8 cellular contexts compared by ENCODE assay signal in the genomic region with DNA sequence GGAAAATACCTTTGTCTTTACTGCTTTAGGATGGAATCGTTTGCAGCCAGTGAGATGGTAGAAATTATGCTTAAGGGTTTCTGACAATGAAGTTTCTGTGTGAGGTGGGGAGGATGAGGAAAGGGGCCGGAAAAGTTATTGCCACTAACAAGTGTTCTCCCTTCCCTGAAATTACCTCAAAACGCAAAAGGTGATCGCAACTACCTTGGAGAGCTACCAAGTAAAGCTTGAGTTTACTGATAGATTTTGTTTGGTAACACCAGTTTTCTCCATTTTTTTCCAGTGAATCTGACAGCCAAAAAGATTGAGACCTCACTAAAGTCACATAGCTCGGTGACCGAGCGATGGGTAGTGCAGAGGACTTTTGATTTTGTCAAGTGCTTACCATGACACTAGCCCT. TPM values are rescaled to one million over a fixed set of nuclear protein-coding genes. Genes with fewer than 3 reads are reported as not detected.
DNase-seq lines count a peak whose midpoint lies in the region; ATAC-seq and TF ChIP-seq lines count a peak whose summit lies in the region.

No MANE protein-coding gene starts in this region.

- H3K9ac ChIP-seq in SU-DHL-6 (ENCODE audit: low read length), result peak overlapping the region; percentile 98

- H3F3A ChIP-seq in SU-DHL-6 (ENCODE audit: insufficient read depth), result peaks cover 10% of the 10 kb centered on the region

- peak overlapping the region; percentile 93 for H3K4me3 Mint-ChIP-seq in activated T-cell treated with anti-CD3 and anti-CD28 coated beads, Interleukin-2, amount 50 U/mL, for 24 hours
- peak overlapping the region; percentile 92 for H3K4me3 Mint-ChIP-seq in stimulated activated effector memory CD8-positive, alpha-beta T cell treated with anti-CD3 and anti-CD28 coated beads, Interleukin-12 subunit alpha, Interleukin-12 subunit beta, amount 100 ng/mL, for 72 hours

- 60 to 73% methylated on average over 7 of the region's 7 CpGs for WGBS in gastroesophageal sphincter (ENCODE audit: low coverage in 1 of 2), 2 donors

- peaks cover 45% of the 10 kb centered on the region for H3K4me1 Mint-ChIP-seq in activated T-cell treated with anti-CD3 and anti-CD28 coated beads, Interleukin-2, amount 50 U/mL, for 24 hours (ENCODE audit: low read depth)
- peaks cover 39% of the 10 kb centered on the region for H3K4me1 Mint-ChIP-seq in stimulated activated effector memory CD8-positive, alpha-beta T cell treated with anti-CD3 and anti-CD28 coated beads, Interleukin-12 subunit alpha, Interleukin-12 subunit beta, amount 100 ng/mL, for 72 hours

- H3K4me2 ChIP-seq in SU-DHL-6 (ENCODE audit: low read depth, low read length, poor library complexity, severe bottlenecking), result peak overlapping the region; percentile 93

- no peaks in the 10 kb centered on the region for H4K20me1 ChIP-seq in SU-DHL-6 (ENCODE audit: low read depth, low read length)

- no peaks in the 10 kb centered on the region for H3K9me3 Mint-ChIP-seq in activated T-cell treated with anti-CD3 and anti-CD28 coated beads, Interleukin-2, amount 50 U/mL, for 24 hours
- H3K9me3 Mint-ChIP-seq in stimulated activated effector memory CD8-positive, alpha-beta T cell treated with anti-CD3 and anti-CD28 coated beads, Interleukin-12 subunit alpha, Interleukin-12 subunit beta, amount 100 ng/mL, for 72 hours, result no peaks in the 10 kb centered on the region

- no peak for ATAC-seq in stimulated activated effector memory CD8-positive, alpha-beta T cell treated with anti-CD3 and anti-CD28 coated beads, Interleukin-12 subunit alpha, Interleukin-12 subunit beta, amount 100 ng/mL, for 72 hours
- ATAC-seq in GM21717 (IDR thresholded peaks at IDR 0.05; ENCODE audit: unreplicated experiment), result no peak
- ATAC-seq in gastroesophageal sphincter, result no peak

- peaks cover 0 to 35% (median 8%) of the 10 kb centered on the region in 3 donors for H3K4me1 ChIP-seq in gastroesophageal sphincter

- H3K36me3 ChIP-seq in SU-DHL-6 (ENCODE audit: low read length) (peaks cover 20% of the 10 kb centered on the region), gastroesophageal sphincter (no peaks in the 10 kb centered on the region)

- TF ChIP-seq EP300 in gastroesophageal sphincter (IDR thresholded peaks at IDR 0.05), result no peak

- DNase-seq in activated T-cell treated with anti-CD3 and anti-CD28 coated beads, Interleukin-2, amount 50 U/mL, for 24 hours, result no peak
- DNase-seq in activated T-cell treated with anti-CD3 and anti-CD28 coated beads, Interleukin-2, amount 50 U/mL, for 1 hour, result no peak
- DNase-seq in foreskin fibroblast (no peak), NCI-H446 treated with DMSO at 0.1 percent for 48 hours (lab: John Stamatoyannopoulos, UW) (no peak)
- DNase-seq in stimulated activated effector memory CD8-positive, alpha-beta T cell treated with anti-CD3 and anti-CD28 coated beads, Interleukin-12 subunit alpha, Interleukin-12 subunit beta, amount 100 ng/mL, for 72 hours (ENCODE audit: low spot score in 2 of 2), result no peak

- H3K36me3 Mint-ChIP-seq in activated T-cell treated with anti-CD3 and anti-CD28 coated beads, Interleukin-2, amount 50 U/mL, for 24 hours (ENCODE audit: low read depth), result peaks cover 53% of the 10 kb centered on the region
- peaks cover 14% of the 10 kb centered on the region for H3K36me3 Mint-ChIP-seq in stimulated activated effector memory CD8-positive, alpha-beta T cell treated with anti-CD3 and anti-CD28 coated beads, Interleukin-12 subunit alpha, Interleukin-12 subunit beta, amount 100 ng/mL, for 72 hours

- no peaks in the 10 kb centered on the region for H3K27me3 Mint-ChIP-seq in activated T-cell treated with anti-CD3 and anti-CD28 coated beads, Interleukin-2, amount 50 U/mL, for 24 hours

- no peak for TF ChIP-seq POLR2A in gastroesophageal sphincter (IDR thresholded peaks at IDR 0.05)

- peak overlapping the region; percentile 92 for H3K27ac Mint-ChIP-seq in activated T-cell treated with anti-CD3 and anti-CD28 coated beads, Interleukin-2, amount 50 U/mL, for 24 hours
- H3K27ac Mint-ChIP-seq in stimulated activated effector memory CD8-positive, alpha-beta T cell treated with anti-CD3 and anti-CD28 coated beads, Interleukin-12 subunit alpha, Interleukin-12 subunit beta, amount 100 ng/mL, for 72 hours, result no peak overlapping the region

- no peaks in the 10 kb centered on the region for H3K27me3 ChIP-seq in SU-DHL-6 (ENCODE audit: low read length)
- H3K27me3 ChIP-seq in gastroesophageal sphincter, result no peaks in the 10 kb centered on the region

- H2AFZ ChIP-seq in SU-DHL-6 (ENCODE audit: low read depth, low read length, severe bottlenecking), result no peak overlapping the region

- H3K27ac ChIP-seq in SU-DHL-6 (ENCODE audit: low read depth, low read length) (peak overlapping the region; percentile 63; the same call in 1 of the 2 replicates), gastroesophageal sphincter (no peak overlapping the region)

- TF ChIP-seq CTCF in SU-DHL-6 (IDR thresholded peaks at IDR 0.05; ENCODE audit: insufficient read depth, low read length, poor library complexity, severe bottlenecking), result no peak
- TF ChIP-seq CTCF in foreskin fibroblast (IDR thresholded peaks at IDR 0.05; ENCODE audit: low read depth, low read length), result no peak
- no peak for TF ChIP-seq CTCF in gastroesophageal sphincter (IDR thresholded peaks at IDR 0.05)

- H3K9me3 ChIP-seq in SU-DHL-6 (ENCODE audit: insufficient read depth, low read length) (no peaks in the 10 kb centered on the region), gastroesophageal sphincter (no peaks in the 10 kb centered on the region)

- H3K79me2 ChIP-seq in SU-DHL-6 (ENCODE audit: insufficient read depth, low read length), result peaks cover 89% of the 10 kb centered on the region

- peak overlapping the region; percentile 79 for H3K4me3 ChIP-seq in SU-DHL-6 (ENCODE audit: insufficient read depth, low read length, poor library complexity, severe bottlenecking)
- peak overlapping the region; percentile 82 to 86 for H3K4me3 ChIP-seq in foreskin fibroblast (ENCODE audit: low read depth in 1 of 2, low read length in 2 of 2)
- peak overlapping the region in 1 of 2 donors; percentile 98 for H3K4me3 ChIP-seq in gastroesophageal sphincter

- H3K9me2 ChIP-seq in SU-DHL-6 (replicated peaks; ENCODE audit: insufficient read depth, low read length), result no peaks in the 10 kb centered on the region

RNA-seq across cellular contexts. Expression of a gene that starts 1.5 kb away (rescaled TPM):
- 1 to 10 TPM; 4.4 to 6.2 (median 5.1) TPM for total RNA-seq in gastroesophageal sphincter

RNA-seq across cellular contexts. Expression of a gene that starts 42.1 kb away (rescaled TPM):
- total RNA-seq in gastroesophageal sphincter, result 10 to 100 TPM in 2 of 4 donors, 1 to 10 TPM in 2; 4.8 to 15.1 (median 9.9) TPM

RNA-seq across cellular contexts. Expression of a gene that starts 42.1 kb away (rescaled TPM):
- total RNA-seq in gastroesophageal sphincter, result 10 to 100 TPM in 3 of 4 donors, 1 to 10 TPM in 1; 8.2 to 15.5 (median 11.6) TPM

RNA-seq across cellular contexts. Expression of a gene that starts 42.4 kb away (rescaled TPM):
- total RNA-seq in gastroesophageal sphincter, result 1 to 10 TPM in 2 of 4 donors, under 1 TPM in 1, not detected in 1; 0.81 to 6.7 (median 2.3) TPM
